Comparison of ENCODE assay signal across 8 cellular contexts in genomic region chr16:30997000-30997886, GRCh38. TPM values are rescaled to one million over a fixed set of nuclear protein-coding genes. Genes with fewer than 3 reads are reported as not detected.
DNase-seq lines count a peak whose midpoint lies in the region; ATAC-seq, FAIRE-seq and TF ChIP-seq lines count a peak whose summit lies in the region.

No MANE protein-coding gene starts in this region.

- peak; percentile 77 to 87 for ATAC-seq in A549
- ATAC-seq in GM18907 (IDR thresholded peaks at IDR 0.05; ENCODE audit: unreplicated experiment), result peak; percentile 78
- ATAC-seq in HG03280 (IDR thresholded peaks at IDR 0.05; ENCODE audit: unreplicated experiment), result peak; percentile 87
- ATAC-seq in Panc1, result peak; percentile 90
- peak; percentile 91 for ATAC-seq in activated T-helper 17 cell treated with anti-CD3 and anti-CD28 coated beads, Interleukin-2, amount 50 U/mL, for 72 hours (replicated peaks)

- H3K4me3 ChIP-seq in A549 (peak overlapping the region; percentile 61), Panc1 (ENCODE audit: low read depth in 2 of 2, low read length in 2 of 2) (peak overlapping the region; percentile 54 to 79), foreskin fibroblast (ENCODE audit: low read depth in 1 of 2, low read length in 2 of 2) (peak overlapping the region; percentile 55 to 72), neutrophil (ENCODE audit: low read depth in 1 of 2, low read length in 1 of 2) (peak overlapping the region; percentile 57 to 68)

- 2% methylated on average over 33 of the region's 61 CpGs for WGBS in A549 (ENCODE audit: missing lambda C conversion rate)

- H3K9me3 ChIP-seq in A549, result no peaks in the 10 kb centered on the region
- H3K9me3 ChIP-seq in Panc1 (ENCODE audit: control insufficient read depth, insufficient read depth, low read depth, low read length), result no peaks in the 10 kb centered on the region
- no peaks in the 10 kb centered on the region for H3K9me3 ChIP-seq in neutrophil

- peak in 1 of 2 experiments; percentile 16; a peak in 1 of 5 replicates for TF ChIP-seq RAD21 in A549 (conservative IDR thresholded peaks at IDR 0.05 in 1 of 2, IDR thresholded peaks at IDR 0.05 in 1 of 2)

- POLR2A ChIA-PET in A549 (lab: Yijun Ruan, JAX) (interaction anchor here (0.5 to 1.9 kb wide), 16 partner anchors 10 to 462 kb away, joined by 3 to 14 read pairs (median 6); partner anchors contain the start of genes ARMC5, FUS, HSD3B7 and KAT8), Panc1 (lab: Charles Lee) (interaction anchor here (0.6 to 0.9 kb wide), 5 partner anchors 34 to 458 kb away, joined by 3 to 7 read pairs (median 4); partner anchors contain the start of gene BCKDK)

- BruUV-seq in Panc1 (replicated peaks; lab: Mats Ljungman, UMichigan), result no TSS peak

- no peaks in the 10 kb centered on the region for H3K27me3 Mint-ChIP-seq in activated T-helper 17 cell treated with anti-CD3 and anti-CD28 coated beads, Interleukin-2, amount 50 U/mL, for 72 hours

- peak overlapping the region; percentile 70 for H3K4me3 Mint-ChIP-seq in activated T-helper 17 cell treated with anti-CD3 and anti-CD28 coated beads, Interleukin-2, amount 50 U/mL, for 72 hours

- intact Hi-C loops in Panc1 (cut with micrococcal nuclease; ENCODE audit: unreplicated experiment), result loop anchor here (10.0 kb wide), 1 partner anchor 448 kb away; the partner anchor contains the start of gene ZNF843

- CTCF ChIA-PET in A549 (lab: Yijun Ruan, JAX) (interaction anchor here (0.9 to 1.6 kb wide), 4 partner anchors 10 to 145 kb away, joined by 3 to 13 read pairs (median 4); partner anchors contain the start of gene HSD3B7), Panc1 (lab: Charles Lee) (interaction anchor here (0.8 to 1.1 kb wide), 2 partner anchors 93 to 142 kb away, joined by 3 to 4 read pairs; no protein-coding TSS in a partner anchor)

- peak overlapping the region; percentile 92 for H3K4me2 ChIP-seq in A549

- H3K36me3 ChIP-seq in Panc1 (ENCODE audit: control insufficient read depth, insufficient read depth, low read length) (no peaks in the 10 kb centered on the region), neutrophil (no peaks in the 10 kb centered on the region)

- H3K27me3 ChIP-seq in Panc1 (ENCODE audit: control insufficient read depth, insufficient read depth, low read length) (no peaks in the 10 kb centered on the region), neutrophil (peaks cover 37% of the 10 kb centered on the region)

- H3K27ac ChIP-seq in A549 (peak overlapping the region; percentile 97 to 100), Panc1 (ENCODE audit: low read length) (peak overlapping the region; percentile 95), neutrophil (no peak overlapping the region), temporal lobe (ENCODE audit: low read depth, low read length) (peak overlapping the region; percentile 6)

- peaks cover 6% of the 10 kb centered on the region for H3K4me1 Mint-ChIP-seq in activated T-helper 17 cell treated with anti-CD3 and anti-CD28 coated beads, Interleukin-2, amount 50 U/mL, for 72 hours

- TF ChIP-seq CTCF in A549 (IDR thresholded peaks at IDR 0.05) (no peak), Panc1 (IDR thresholded peaks at IDR 0.05) (no peak), foreskin fibroblast (IDR thresholded peaks at IDR 0.05; ENCODE audit: low read depth, low read length) (no peak), neutrophil (IDR thresholded peaks at IDR 0.05) (peak; percentile 18)

- H3K9me3 Mint-ChIP-seq in activated T-helper 17 cell treated with anti-CD3 and anti-CD28 coated beads, Interleukin-2, amount 50 U/mL, for 72 hours, result no peaks in the 10 kb centered on the region

- TF ChIP-seq EP300 in A549 (IDR thresholded peaks at IDR 0.05), result no peak

- peak; percentile 58 for TF ChIP-seq POLR2A in A549 (IDR thresholded peaks at IDR 0.05; ENCODE audit: low read length)

- FAIRE-seq in A549 (lab: Jason Lieb, UNC), result no peak

- H3K27ac Mint-ChIP-seq in activated T-helper 17 cell treated with anti-CD3 and anti-CD28 coated beads, Interleukin-2, amount 50 U/mL, for 72 hours, result no peak overlapping the region

- H3K36me3 Mint-ChIP-seq in activated T-helper 17 cell treated with anti-CD3 and anti-CD28 coated beads, Interleukin-2, amount 50 U/mL, for 72 hours (ENCODE audit: low read depth), result no peaks in the 10 kb centered on the region

- DNase-seq in A549 (ENCODE audit: low read depth in 1 of 2, low spot score in 1 of 2), result peak; percentile 93 to 95
- peak; percentile 82 for DNase-seq in Panc1 (ENCODE audit: low read depth, low spot score)
- peak; percentile 73 to 93 for DNase-seq in foreskin fibroblast

- in situ Hi-C loops in Panc1 (cut with HindIII; ENCODE audit: low pct_unique_long_range_greater_than_20kb, low sequenced_read_pairs), result no loop called here

- peaks cover 44% of the 10 kb centered on the region for H3K4me1 ChIP-seq in A549
- peaks cover 33% of the 10 kb centered on the region for H3K4me1 ChIP-seq in Panc1 (ENCODE audit: control insufficient read depth, insufficient read depth, low read length)
- peaks cover 12 to 14% of the 10 kb centered on the region in 2 experiments for H3K4me1 ChIP-seq in neutrophil (ENCODE audit: control insufficient read depth in 1 of 2, insufficient read depth in 1 of 2, low read depth in 1 of 2, low read length in 1 of 2)

TF ChIP-seq in A549, 52 proteins besides CTCF, POLR2A, EP300 and RAD21 (continues in another document):
- TF ChIP-seq CBX8 (IDR thresholded peaks at IDR 0.05) (no peak), CEBPB (IDR thresholded peaks at IDR 0.05) (no peak), PHF8 (IDR thresholded peaks at IDR 0.05; ENCODE audit: borderline replicate concordance, low read depth) (peak; percentile 39), SMC3 (IDR thresholded peaks at IDR 0.05) (0 out of 3 replicates have a peak, but pooled peaks have one; percentile 7), BHLHE40 (IDR thresholded peaks at IDR 0.05; ENCODE audit: low read depth, low read length) (no peak), TFCP2L1 (CRISPR knock-in tag; IDR thresholded peaks at IDR 0.05) (peak; percentile 71), ATOH8 (CRISPR knock-in tag; IDR thresholded peaks at IDR 0.05; ENCODE audit: low read depth) (no peak)

RNA-seq across cellular contexts. Expression of gene HSD3B7, which starts 12.2 kb away (rescaled TPM):
- polyA plus RNA-seq in A549 (2011; rRNA removed), result 10.5 and 15.2 TPM in 2 replicates
- polyA plus RNA-seq in A549 (2012; cell fraction: cytosol; rRNA removed), result 11.1 and 16.1 TPM in 2 replicates
- 24.6 and 27.6 TPM in 2 replicates for polyA plus RNA-seq in A549 (2012; cell fraction: nucleus; rRNA removed)
- polyA plus RNA-seq in A549 (2017; fragmentation: RNase III; extraction: RNeasy Plus Mini Kit Qiagen cat#74134 plus additional on column Dnase treatment), result 17.3 to 20.1 TPM (median 19.7 TPM) in 3 replicates
- 11.4 and 13.6 TPM in 2 replicates for polyA minus RNA-seq in A549 (2011; rRNA and poly(A)+ RNA removed)
- total RNA-seq in Panc1 (2021; ENCODE audit: unreplicated experiment), result 5.4 TPM
- polyA plus RNA-seq in Panc1 (2012; ENCODE audit: insufficient read length), result 8.5 TPM
- 1 to 10 TPM; 8.8 TPM for total RNA-seq in activated T-helper 17 cell treated with anti-CD3 and anti-CD28 coated beads, Interleukin-2, amount 50 U/mL, for 72 hours
- total RNA-seq in temporal lobe, result 0.74 TPM

RNA-seq across cellular contexts. Expression of gene STX1B, which starts 13.2 kb away (rescaled TPM):
- polyA plus RNA-seq in A549 (2011; rRNA removed) (2.6 and 2.7 TPM in 2 replicates), A549 (2017; fragmentation: RNase III; extraction: RNeasy Plus Mini Kit Qiagen cat#74134 plus additional on column Dnase treatment) (2.4 to 4.4 TPM (median 2.8 TPM) in 3 replicates)
- 2.4 and 2.5 TPM in 2 replicates for polyA plus RNA-seq in A549 (2012; cell fraction: cytosol; rRNA removed)
- 14.1 and 14.8 TPM in 2 replicates for polyA plus RNA-seq in A549 (2012; cell fraction: nucleus; rRNA removed)
- 7.2 and 9.9 TPM in 2 replicates for polyA minus RNA-seq in A549 (2011; rRNA and poly(A)+ RNA removed)
- total RNA-seq in Panc1 (2021; ENCODE audit: unreplicated experiment) (3.7 TPM), temporal lobe (21.6 TPM)
- 1.8 TPM for polyA plus RNA-seq in Panc1 (2012; ENCODE audit: insufficient read length)
- under 1 TPM; 0.17 to 0.95 TPM for total RNA-seq in activated T-helper 17 cell treated with anti-CD3 and anti-CD28 coated beads, Interleukin-2, amount 50 U/mL, for 72 hours

RNA-seq across cellular contexts. Expression of gene STX4, which starts 36.1 kb away (rescaled TPM):
- 37.0 and 39.7 TPM in 2 replicates for polyA plus RNA-seq in A549 (2011; rRNA removed)
- polyA plus RNA-seq in A549 (2012; cell fraction: cytosol; rRNA removed), result 63.0 and 72.1 TPM in 2 replicates
- 118 and 119 TPM in 2 replicates for polyA plus RNA-seq in A549 (2012; cell fraction: nucleus; rRNA removed)
- 67.9 to 79.5 TPM (median 73.9 TPM) in 3 replicates for polyA plus RNA-seq in A549 (2017; fragmentation: RNase III; extraction: RNeasy Plus Mini Kit Qiagen cat#74134 plus additional on column Dnase treatment)
- 33.6 and 34.8 TPM in 2 replicates for polyA minus RNA-seq in A549 (2011; rRNA and poly(A)+ RNA removed)
- total RNA-seq in Panc1 (2021; ENCODE audit: unreplicated experiment), result 65.2 TPM
- 109 TPM for polyA plus RNA-seq in Panc1 (2012; ENCODE audit: insufficient read length)
- total RNA-seq in activated T-helper 17 cell treated with anti-CD3 and anti-CD28 coated beads, Interleukin-2, amount 50 U/mL, for 72 hours, result 10 to 100 TPM; 49.4 to 76.9 TPM
- 14.0 TPM for total RNA-seq in temporal lobe

RNA-seq across cellular contexts. Expression of gene SETD1A, which starts 39.7 kb away (rescaled TPM):
- polyA plus RNA-seq in A549 (2011; rRNA removed) (2.0 and 3.8 TPM in 2 replicates), A549 (2017; fragmentation: RNase III; extraction: RNeasy Plus Mini Kit Qiagen cat#74134 plus additional on column Dnase treatment) (15.7 to 22.6 TPM (median 21.2 TPM) in 3 replicates)
- 8.7 and 11.2 TPM in 2 replicates for polyA plus RNA-seq in A549 (2012; cell fraction: cytosol; rRNA removed)
- 30.5 and 31.9 TPM in 2 replicates for polyA plus RNA-seq in A549 (2012; cell fraction: nucleus; rRNA removed)
- 3.9 and 7.0 TPM in 2 replicates for polyA minus RNA-seq in A549 (2011; rRNA and poly(A)+ RNA removed)
- total RNA-seq in Panc1 (2021; ENCODE audit: unreplicated experiment) (38.7 TPM), temporal lobe (3.4 TPM)
- polyA plus RNA-seq in Panc1 (2012; ENCODE audit: insufficient read length), result 41.5 TPM
- total RNA-seq in activated T-helper 17 cell treated with anti-CD3 and anti-CD28 coated beads, Interleukin-2, amount 50 U/mL, for 72 hours, result 10 to 100 TPM; 27.5 to 33.7 TPM

RNA-seq across cellular contexts. Expression of gene ORAI3, which starts 48.4 kb away (rescaled TPM):
- polyA plus RNA-seq in A549 (2011; rRNA removed) (14.1 and 17.3 TPM in 2 replicates), A549 (2017; fragmentation: RNase III; extraction: RNeasy Plus Mini Kit Qiagen cat#74134 plus additional on column Dnase treatment) (7.1 to 11.8 TPM (median 10.5 TPM) in 3 replicates)
- 5.9 and 10.3 TPM in 2 replicates for polyA plus RNA-seq in A549 (2012; cell fraction: cytosol; rRNA removed)
- 10.8 and 11.6 TPM in 2 replicates for polyA plus RNA-seq in A549 (2012; cell fraction: nucleus; rRNA removed)
- polyA minus RNA-seq in A549 (2011; rRNA and poly(A)+ RNA removed), result 11.0 and 13.8 TPM in 2 replicates
- total RNA-seq in Panc1 (2021; ENCODE audit: unreplicated experiment) (26.9 TPM), temporal lobe (2.7 TPM)
- polyA plus RNA-seq in Panc1 (2012; ENCODE audit: insufficient read length), result 31.0 TPM
- total RNA-seq in activated T-helper 17 cell treated with anti-CD3 and anti-CD28 coated beads, Interleukin-2, amount 50 U/mL, for 72 hours, result 10 to 100 TPM; 12.4 to 25.8 TPM
